14 cellular contexts compared by ENCODE assay signal in genomic region chr4:147360301-147360700, GRCh38.
DNase-seq lines count a peak whose midpoint lies in the region; ATAC-seq and TF ChIP-seq lines count a peak whose summit lies in the region.
"Had no signal": no experiment of that assay in that cellular context is flagged by ENCODE, and none has a peak within 500 bp of the region (broad histone marks: within the 10 kb centered on the region; RNA-seq: fewer than 3 reads in every experiment).

No MANE protein-coding gene starts in this region.

- H3K27me3 ChIP-seq in adipocyte (replicated peaks; ENCODE audit: control insufficient read depth, insufficient read depth, low read length) = no peaks in the 10 kb centered on the region
- H3K27me3 ChIP-seq: heart left ventricle had no signal

- H3K9ac ChIP-seq in adipocyte (ENCODE audit: low read length) = peak overlapping the region; percentile 69

- DNase-seq in AG10803 (ENCODE audit: low read depth) (peak; percentile 69), adipocyte (ENCODE audit: low read depth) (peak; percentile 84), fibroblast of pulmonary artery (ENCODE audit: low read depth) (peak; percentile 89), renal cortical epithelial cell (ENCODE audit: low read depth) (peak; percentile 78), HPDE6-E6E7 (ENCODE audit: extremely low spot score) (no peak), NCI-H2227 (lab: John Stamatoyannopoulos, UW; ENCODE audit: unreplicated experiment) (no peak)
- DNase-seq: activated CD4-positive, alpha-beta T cell treated with anti-CD3 and anti-CD28 coated beads for 36 hours; GF-D8; heart left ventricle; NCI-H1092 treated with DMSO at 0.1 percent for 48 hours; NCI-H526 treated with DMSO at 0.1 percent for 48 hours; retina had no signal

- no peaks in the 10 kb centered on the region for H3K36me3 ChIP-seq in adipocyte (ENCODE audit: control insufficient read depth, insufficient read depth, low read length, severe bottlenecking)
- H3K36me3 ChIP-seq: heart left ventricle had no signal

- no peak overlapping the region for H3K4me3 ChIP-seq in AG10803 (ENCODE audit: low read length)
- H3K4me3 ChIP-seq in adipocyte (ENCODE audit: low read length) = no peak overlapping the region
- H3K4me3 ChIP-seq in fibroblast of pulmonary artery (replicated peaks; ENCODE audit: low read depth, low read length) = no peak overlapping the region
- H3K4me3 ChIP-seq: heart left ventricle had no signal

- peaks cover 42% of the 10 kb centered on the region for H3K4me1 ChIP-seq in adipocyte (ENCODE audit: control insufficient read depth, insufficient read depth, low read length)

- no peaks in the 10 kb centered on the region for H3K9me3 ChIP-seq in adipocyte (ENCODE audit: control insufficient read depth, low read length)
- H3K9me3 ChIP-seq: heart left ventricle had no signal

- TF ChIP-seq CTCF in AG10803 (conservative IDR thresholded peaks at IDR 0.05; ENCODE audit: low read length) = no peak
- TF ChIP-seq CTCF in fibroblast of pulmonary artery (IDR thresholded peaks at IDR 0.05; ENCODE audit: low read length, missing control alignments) = no peak

- no peak for ATAC-seq in GM18868 (IDR thresholded peaks at IDR 0.05; ENCODE audit: unreplicated experiment)
- no peak for ATAC-seq in HG03439 (IDR thresholded peaks at IDR 0.05; ENCODE audit: unreplicated experiment)
- ATAC-seq: activated CD4-positive, alpha-beta T cell treated with anti-CD3 and anti-CD28 coated beads for 36 hours had no signal

Comparison
In these comparisons a context has a peak if more than half of its experiments do, and no peak if none do; other contexts are left out.
1. DNase-seq: peak in AG10803 (single experiment), adipocyte (single experiment), fibroblast of pulmonary artery (single experiment) and renal cortical epithelial cell (single experiment); none in HPDE6-E6E7 (single experiment) and NCI-H2227 (single experiment).